Comparison of ENCODE assay signal across 23 cellular contexts in the genomic region with DNA sequence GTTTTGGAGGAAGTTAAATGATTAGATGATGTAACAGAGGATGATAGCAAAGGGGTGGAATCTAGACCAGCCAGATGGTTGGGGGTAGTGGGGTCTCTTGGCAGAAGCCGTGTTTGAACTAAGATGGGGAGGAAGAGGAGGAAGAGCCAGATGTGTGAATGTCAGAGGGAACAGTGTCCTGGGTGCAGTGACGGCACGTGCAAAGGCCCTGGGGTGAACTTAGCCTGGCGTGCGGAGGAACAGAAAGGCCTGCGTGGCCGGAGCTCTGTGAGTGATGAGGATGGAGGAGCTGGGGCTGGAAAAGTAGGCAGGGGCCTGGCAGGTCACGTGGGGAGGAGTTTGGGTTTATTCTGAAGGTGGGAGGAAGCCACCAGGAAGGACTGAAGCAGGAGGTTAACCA. TPM values are rescaled to one million over a fixed set of nuclear protein-coding genes. Genes with fewer than 3 reads are reported as not detected.
"Had no signal": no experiment of that assay in that cellular context is flagged by ENCODE, and none has a peak within 500 bp of the region (broad histone marks: within the 10 kb centered on the region; RNA-seq: fewer than 3 reads in every experiment).

No MANE protein-coding gene starts in this region.

- DNase-seq: activated CD4-positive, alpha-beta T cell treated with anti-CD3 and anti-CD28 coated beads, Interleukin-2, amount 50 U/mL, for 48 hours; activated naive CD4-positive, alpha-beta T cell; ovary; stimulated activated CD4-positive, alpha-beta T cell treated with anti-CD3 and anti-CD28 coated beads, Interleukin-4, amount 100 ng/mL, for 1 hour; SW 1271 had no signal

- H3K4me1 ChIP-seq: adrenal gland, breast epithelium had no signal

- H3K36me3 ChIP-seq: adrenal gland, breast epithelium, ovary, thyroid gland had no signal

- H3K27me3 ChIP-seq: adrenal gland, breast epithelium, ovary, thyroid gland had no signal

- H3K4me3 Mint-ChIP-seq: activated CD4-positive, alpha-beta T cell treated with anti-CD3 and anti-CD28 coated beads for 36 hours; neural crest cell had no signal

- H3K9me3 ChIP-seq: adrenal gland, breast epithelium, ovary, thyroid gland had no signal

- H3K27ac Mint-ChIP-seq: activated CD4-positive, alpha-beta T cell treated with anti-CD3 and anti-CD28 coated beads for 36 hours had no signal

- FAIRE-seq: astrocyte, frontal cortex, keratinocyte, urothelium cell line had no signal

- ATAC-seq: activated CD4-positive, alpha-beta T cell treated with anti-CD3 and anti-CD28 coated beads for 36 hours; left lobe of liver; sciatic nerve had no signal

- H3K9me3 Mint-ChIP-seq: neural crest cell had no signal

- H3K27ac ChIP-seq: adrenal gland, breast epithelium, coronary artery, ovary, thyroid gland had no signal

- H3K27me3 Mint-ChIP-seq: activated CD4-positive, alpha-beta T cell treated with anti-CD3 and anti-CD28 coated beads for 36 hours had no signal

- H3K4me2 ChIP-seq: smooth muscle cell had no signal

- H3K4me3 ChIP-seq: adrenal gland, breast epithelium, coronary artery, lung, ovary, smooth muscle cell, thyroid gland had no signal

RNA-seq across cellular contexts. Expression of a gene that starts 37.7 kb away (rescaled TPM):
- total RNA-seq: activated CD4-positive, alpha-beta T cell treated with anti-CD3 and anti-CD28 coated beads for 36 hours; adrenal gland; astrocyte; breast epithelium; frontal cortex; left lobe of liver; lung; myocyte; neural crest cell; ovary; sciatic nerve; smooth muscle cell; subcutaneous adipose tissue; T-helper 2 cell treated with Interferon-gamma antibody and Interleukin-4, amounts not matched to agents 100 ng/mL and 5 ng/mL, for 36 hours had no signal
- polyA plus RNA-seq: adrenal gland, esophagus, keratinocyte, lung, ovary, smooth muscle cell had no signal

RNA-seq across cellular contexts. Expression of a gene that starts 42.5 kb away (rescaled TPM):
- total RNA-seq: activated CD4-positive, alpha-beta T cell treated with anti-CD3 and anti-CD28 coated beads for 36 hours; adrenal gland; astrocyte; breast epithelium; frontal cortex; left lobe of liver; lung; myocyte; neural crest cell; ovary; sciatic nerve; smooth muscle cell; subcutaneous adipose tissue; T-helper 2 cell treated with Interferon-gamma antibody and Interleukin-4, amounts not matched to agents 100 ng/mL and 5 ng/mL, for 36 hours had no signal
- polyA plus RNA-seq: adrenal gland, esophagus, keratinocyte, lung, ovary, smooth muscle cell had no signal

RNA-seq across cellular contexts. Expression of a gene that starts 45.4 kb away (rescaled TPM):
- total RNA-seq: activated CD4-positive, alpha-beta T cell treated with anti-CD3 and anti-CD28 coated beads for 36 hours; adrenal gland; astrocyte; breast epithelium; frontal cortex; left lobe of liver; lung; myocyte; neural crest cell; ovary; sciatic nerve; smooth muscle cell; subcutaneous adipose tissue; T-helper 2 cell treated with Interferon-gamma antibody and Interleukin-4, amounts not matched to agents 100 ng/mL and 5 ng/mL, for 36 hours; thyroid gland had no signal
- polyA plus RNA-seq: adrenal gland, esophagus, keratinocyte, lung, ovary, smooth muscle cell had no signal

RNA-seq across cellular contexts. Expression of a gene that starts 49.7 kb away (rescaled TPM):
- total RNA-seq: activated CD4-positive, alpha-beta T cell treated with anti-CD3 and anti-CD28 coated beads for 36 hours; adrenal gland; astrocyte; breast epithelium; frontal cortex; left lobe of liver; lung; myocyte; neural crest cell; ovary; sciatic nerve; smooth muscle cell; subcutaneous adipose tissue; T-helper 2 cell treated with Interferon-gamma antibody and Interleukin-4, amounts not matched to agents 100 ng/mL and 5 ng/mL, for 36 hours; thyroid gland had no signal
- polyA plus RNA-seq: adrenal gland, esophagus, keratinocyte, lung, ovary, smooth muscle cell had no signal
